ENCODE assay signal across 9 cellular contexts in genomic region chr1:165898837-165899236, GRCh38.
DNase-seq lines count a peak whose midpoint lies in the region; ATAC-seq and TF ChIP-seq lines count a peak whose summit lies in the region.
"Had no signal": no experiment of that assay in that cellular context is flagged by ENCODE, and none has a peak within 500 bp of the region (broad histone marks: within the 10 kb centered on the region; RNA-seq: fewer than 3 reads in every experiment).

No MANE protein-coding gene starts in this region.

- H3K36me3 ChIP-seq in SJCRH30 (peaks cover 17% of the 10 kb centered on the region), fibroblast of lung (ENCODE audit: control insufficient read depth, insufficient read depth, low read length) (no peaks in the 10 kb centered on the region)

- H3K9ac ChIP-seq in fibroblast of lung (ENCODE audit: insufficient read depth, low read length), result peak overlapping the region; percentile 14

- H3K9me3 ChIP-seq in SJCRH30 (replicated peaks) (no peaks in the 10 kb centered on the region), fibroblast of lung (ENCODE audit: control insufficient read depth, insufficient read depth, low read depth, low read length) (no peaks in the 10 kb centered on the region)

- no peak for TF ChIP-seq CTCF in fibroblast of lung (conservative IDR thresholded peaks at IDR 0.05 in 1 of 2, IDR thresholded peaks at IDR 0.05 in 1 of 2; ENCODE audit: low read depth in 1 of 2, low read length in 2 of 2)

- no peak overlapping the region for H2AFZ ChIP-seq in fibroblast of lung (ENCODE audit: low read length)

- no peak for ATAC-seq in GM19397 (IDR thresholded peaks at IDR 0.05; ENCODE audit: unreplicated experiment)
- ATAC-seq in GM21447 (IDR thresholded peaks at IDR 0.05; ENCODE audit: unreplicated experiment), result no peak
- ATAC-seq in GM21528 (IDR thresholded peaks at IDR 0.05; ENCODE audit: low FRiP score, unreplicated experiment), result no peak

- H4K20me1 ChIP-seq in fibroblast of lung (ENCODE audit: control insufficient read depth, extremely low read depth, insufficient read depth, low read length), result no peaks in the 10 kb centered on the region

- peaks cover 31% of the 10 kb centered on the region for H3K79me2 ChIP-seq in fibroblast of lung (ENCODE audit: control insufficient read depth, insufficient read depth, low read length)

- H3K4me3 ChIP-seq in SJCRH30, result no peak overlapping the region
- H3K4me3 ChIP-seq in fibroblast of lung (replicated peaks in 1 of 4; ENCODE audit: control extremely low read depth in 1 of 4, insufficient read depth in 1 of 4, low read depth in 3 of 4, low read length in 4 of 4), result no peak overlapping the region

- H3K27ac ChIP-seq in SJCRH30, result peak overlapping the region; percentile 63
- peak overlapping the region; percentile 100 for H3K27ac ChIP-seq in fibroblast of lung (ENCODE audit: insufficient read depth, low read length)

- no peaks in the 10 kb centered on the region for H3K27me3 ChIP-seq in SJCRH30
- no peaks in the 10 kb centered on the region for H3K27me3 ChIP-seq in fibroblast of lung (ENCODE audit: control insufficient read depth, insufficient read depth, low read length)

- peak overlapping the region; percentile 63 for H3K4me2 ChIP-seq in fibroblast of lung (ENCODE audit: extremely low read depth, insufficient read depth, low read length)

- DNase-seq in AG20443 (ENCODE audit: low spot score) (peak; percentile 92), SJCRH30 (peak; percentile 65 to 77), fibroblast of lung (ENCODE audit: low read depth in 2 of 2) (peak; percentile 96 to 99), non-pigmented ciliary epithelial cell (ENCODE audit: low read depth) (peak; percentile 100), mucosa of gallbladder (ENCODE audit: low spot score) (no peak)
- DNase-seq: NCI-H82 had no signal

- peaks cover 50% of the 10 kb centered on the region for H3K4me1 ChIP-seq in SJCRH30
- H3K4me1 ChIP-seq in fibroblast of lung (ENCODE audit: control insufficient read depth, extremely low read depth, insufficient read depth, low read length), result peaks cover 68% of the 10 kb centered on the region
